In genomic region chr11:47327025-47327424, GRCh38 we compare ENCODE assay signal across 24 cellular contexts. TPM values are rescaled to one million over a fixed set of nuclear protein-coding genes. Genes with fewer than 3 reads are reported as not detected.
DNase-seq lines count a peak whose midpoint lies in the region; ATAC-seq and TF ChIP-seq lines count a peak whose summit lies in the region.
"Had no signal": no experiment of that assay in that cellular context is flagged by ENCODE, and none has a peak within 500 bp of the region (broad histone marks: within the 10 kb centered on the region; RNA-seq: fewer than 3 reads in every experiment).

No MANE protein-coding gene starts in this region.

- peak overlapping the region; percentile 48 to 65 for H3K27ac ChIP-seq in right atrium auricular region
- H3K27ac ChIP-seq: adrenal gland, pancreas, vagina had no signal

- no peak for TF ChIP-seq CTCF in right atrium auricular region (IDR thresholded peaks at IDR 0.05)

- no peaks in the 10 kb centered on the region for H3K27me3 ChIP-seq in right atrium auricular region
- H3K27me3 ChIP-seq: adrenal gland, MG63, pancreas, vagina had no signal

- H3K36me3 ChIP-seq in right atrium auricular region, result peaks cover 67% of the 10 kb centered on the region
- H3K36me3 ChIP-seq: adrenal gland, MG63 had no signal

- H3K9me3 ChIP-seq in right atrium auricular region, result no peaks in the 10 kb centered on the region
- H3K9me3 ChIP-seq: adrenal gland, Caco-2, MG63, pancreas, vagina had no signal

- no peak overlapping the region for H3K4me3 ChIP-seq in right atrium auricular region
- H3K4me3 ChIP-seq: adrenal gland, lung, MG63, pancreas, vagina had no signal

- peaks cover 0 to 44% of the 10 kb centered on the region in 2 donors for H3K4me1 ChIP-seq in right atrium auricular region
- H3K4me1 ChIP-seq: adrenal gland, Caco-2, pancreas had no signal

- DNase-seq in NCI-H1092 (lab: John Stamatoyannopoulos, UW) (peak; percentile 27), NCI-H1092 treated with DMSO at 0.1 percent for 48 hours (lab: John Stamatoyannopoulos, UW) (no peak), DMS153 treated with DMSO at 0.1 percent for 48 hours (lab: John Stamatoyannopoulos, UW; ENCODE audit: unreplicated experiment) (peak; percentile 55), NCI-H748 (lab: John Stamatoyannopoulos, UW; ENCODE audit: unreplicated experiment) (peak; percentile 56), right atrium auricular region (ENCODE audit: low spot score) (no peak), cortex of kidney (lab: John Stamatoyannopoulos, UW) (no peak)
- DNase-seq: 8988T; activated CD4-positive, alpha-beta T cell treated with anti-CD3 and anti-CD28 coated beads for 36 hours; adrenal gland; MG63; NCI-H1930; NCI-H524 treated with DMSO at 0.1 percent for 48 hours; SHP77 treated with DMSO at 0.1 percent for 48 hours; stimulated activated CD4-positive, alpha-beta T cell treated with anti-CD3 and anti-CD28 coated beads, Interleukin-15, amount 100 ng/mL, for 24 hours; T-cell had no signal

- ATAC-seq in GM21381 (IDR thresholded peaks at IDR 0.05; ENCODE audit: unreplicated experiment) (no peak), HG02610 (IDR thresholded peaks at IDR 0.05; ENCODE audit: unreplicated experiment) (no peak)
- ATAC-seq: activated CD4-positive, alpha-beta T cell treated with anti-CD3 and anti-CD28 coated beads for 36 hours; pancreas; sciatic nerve; T-cell had no signal

RNA-seq across cellular contexts. Expression of gene MYBPC3, which starts 25.5 kb away (rescaled TPM):
- 1,000 to 10,000 TPM in 1 of 2 donors, 100 to 1,000 TPM in 1; 797 to 1,210 TPM for total RNA-seq in right atrium auricular region
- total RNA-seq: activated CD4-positive, alpha-beta T cell treated with anti-CD3 and anti-CD28 coated beads for 36 hours; Caco-2; fibroblast of villous mesenchyme; T-cell; temporal lobe; vagina had no signal

RNA-seq across cellular contexts. Expression of gene SPI1, which starts 51.3 kb away (rescaled TPM):
- total RNA-seq in right atrium auricular region, result 10 to 100 TPM in 1 of 2 donors, 1 to 10 TPM in 1; 7.5 to 23.1 TPM
- total RNA-seq: Caco-2, fibroblast of villous mesenchyme had no signal

RNA-seq across cellular contexts. Expression of gene MADD, which starts 57.1 kb away (rescaled TPM):
- total RNA-seq in right atrium auricular region, result 10 to 100 TPM; 28.2 to 49.8 TPM

Comparison
In these comparisons a context has a peak if more than half of its experiments do, and no peak if none do; other contexts are left out.
1. DNase-seq: peak in NCI-H1092 (single experiment), DMS153 treated with DMSO at 0.1 percent for 48 hours (single experiment) and NCI-H748 (single experiment); none in NCI-H1092 treated with DMSO at 0.1 percent for 48 hours (single experiment), right atrium auricular region (single experiment) and cortex of kidney (single experiment).